ENCODE assay signal across 8 cellular contexts in genomic region chr14:105486974-105487448, GRCh38. TPM values are rescaled to one million over a fixed set of nuclear protein-coding genes. Genes with fewer than 3 reads are reported as not detected.
DNase-seq lines count a peak whose midpoint lies in the region; ATAC-seq lines count a peak whose summit lies in the region.

No MANE protein-coding gene starts in this region.

- DNase-seq in NOMO-1 (lab: John Stamatoyannopoulos, UW; ENCODE audit: unreplicated experiment in 2 of 2) = peak; percentile 14 to 45
- DNase-seq in NOMO-1 treated with dmso at 0.1 percent for 144 hours (lab: John Stamatoyannopoulos, UW; ENCODE audit: unreplicated experiment) = no peak
- DNase-seq in activated T-cell treated with anti-CD3 and anti-CD28 coated beads, Interleukin-2, amount 50 U/mL, for 4 hours = peak; percentile 31
- peak; percentile 75 for DNase-seq in stimulated activated naive B cell treated with anti-CD40 and anti-IgM and Interleukin-4, amounts not matched to agents 10 μg/mL and 1 μg/mL and 100 μg/mL, for 72 hours
- DNase-seq in 8988T = no peak
- no peak for DNase-seq in G401 (ENCODE audit: low spot score)
- DNase-seq in SHP77 treated with DMSO at 0.1 percent for 48 hours (lab: John Stamatoyannopoulos, UW) = no peak

- peaks cover 72% of the 10 kb centered on the region for H3K27me3 ChIP-seq in iPS-18a (ENCODE audit: control insufficient read depth, insufficient read depth, low read length)

- H3K4me3 ChIP-seq in iPS-18a (ENCODE audit: low read length) = peak overlapping the region; percentile 27

- H3K36me3 ChIP-seq in iPS-18a (ENCODE audit: control insufficient read depth, low read depth, low read length) = no peaks in the 10 kb centered on the region

- peak overlapping the region; percentile 93 for H3K27ac Mint-ChIP-seq in stimulated activated naive B cell treated with anti-CD40 and anti-IgM and Interleukin-4, amounts not matched to agents 10 μg/mL and 1 μg/mL and 100 μg/mL, for 72 hours

- H3K9me3 Mint-ChIP-seq in activated T-cell treated with anti-CD3 and anti-CD28 coated beads, Interleukin-2, amount 50 U/mL, for 4 hours = no peaks in the 10 kb centered on the region
- peaks cover 0 to 2% of the 10 kb centered on the region in 2 donors for H3K9me3 Mint-ChIP-seq in stimulated activated naive B cell treated with anti-CD40 and anti-IgM and Interleukin-4, amounts not matched to agents 10 μg/mL and 1 μg/mL and 100 μg/mL, for 72 hours

- in situ Hi-C loops in G401 (cut with HindIII; ENCODE audit: low sequenced_read_pairs) = no loop called here

- no peak for ATAC-seq in activated T-cell treated with anti-CD3 and anti-CD28 coated beads, Interleukin-2, amount 50 U/mL, for 4 hours
- ATAC-seq in stimulated activated naive B cell treated with anti-CD40 and anti-IgM and Interleukin-4, amounts not matched to agents 10 μg/mL and 1 μg/mL and 100 μg/mL, for 72 hours (replicated peaks) = peak; percentile 2

- peaks cover 8% of the 10 kb centered on the region for H3K4me1 ChIP-seq in iPS-18a (ENCODE audit: control insufficient read depth, low read depth, low read length)

- no peak overlapping the region for H3K9ac ChIP-seq in iPS-18a (ENCODE audit: low read length)

- no peaks in the 10 kb centered on the region for H3K36me3 Mint-ChIP-seq in activated T-cell treated with anti-CD3 and anti-CD28 coated beads, Interleukin-2, amount 50 U/mL, for 4 hours (ENCODE audit: insufficient read depth)
- H3K36me3 Mint-ChIP-seq in stimulated activated naive B cell treated with anti-CD40 and anti-IgM and Interleukin-4, amounts not matched to agents 10 μg/mL and 1 μg/mL and 100 μg/mL, for 72 hours = peaks cover 12 to 17% of the 10 kb centered on the region in 2 donors

- H3K27ac ChIP-seq in iPS-18a (ENCODE audit: low read length) = no peak overlapping the region

- peak overlapping the region; percentile 80 for H3K4me3 Mint-ChIP-seq in activated T-cell treated with anti-CD3 and anti-CD28 coated beads, Interleukin-2, amount 50 U/mL, for 4 hours
- H3K4me3 Mint-ChIP-seq in stimulated activated naive B cell treated with anti-CD40 and anti-IgM and Interleukin-4, amounts not matched to agents 10 μg/mL and 1 μg/mL and 100 μg/mL, for 72 hours = peak overlapping the region; percentile 84 to 87

- H3K9me3 ChIP-seq in iPS-18a (ENCODE audit: control insufficient read depth, low read depth, low read length) = no peaks in the 10 kb centered on the region

- peaks cover 55% of the 10 kb centered on the region for H3K4me1 Mint-ChIP-seq in activated T-cell treated with anti-CD3 and anti-CD28 coated beads, Interleukin-2, amount 50 U/mL, for 4 hours (ENCODE audit: low read depth)
- H3K4me1 Mint-ChIP-seq in stimulated activated naive B cell treated with anti-CD40 and anti-IgM and Interleukin-4, amounts not matched to agents 10 μg/mL and 1 μg/mL and 100 μg/mL, for 72 hours = peaks cover 50 to 76% of the 10 kb centered on the region in 2 donors

- H3K27me3 Mint-ChIP-seq in activated T-cell treated with anti-CD3 and anti-CD28 coated beads, Interleukin-2, amount 50 U/mL, for 4 hours (ENCODE audit: low read depth) = no peaks in the 10 kb centered on the region
- no peaks in the 10 kb centered on the region for H3K27me3 Mint-ChIP-seq in stimulated activated naive B cell treated with anti-CD40 and anti-IgM and Interleukin-4, amounts not matched to agents 10 μg/mL and 1 μg/mL and 100 μg/mL, for 72 hours

RNA-seq across cellular contexts. Expression of gene CRIP1, which starts 0.3 kb away (rescaled TPM):
- 10 to 100 TPM; 24.9 to 43.9 (median 33.5) TPM for total RNA-seq in activated T-cell treated with anti-CD3 and anti-CD28 coated beads, Interleukin-2, amount 50 U/mL, for 4 hours
- 8.6 TPM in 1 of 2 replicates, not detected in the other for total RNA-seq in G401 (2014; rRNA removed; shearing (Covaris generic))

RNA-seq across cellular contexts. Expression of gene TEDC1, which starts 4.0 kb away (rescaled TPM):
- total RNA-seq in activated T-cell treated with anti-CD3 and anti-CD28 coated beads, Interleukin-2, amount 50 U/mL, for 4 hours = 10 to 100 TPM; 53.7 to 58.7 (median 57.8) TPM
- 67.1 and 89.1 TPM in 2 replicates for total RNA-seq in G401 (2014; rRNA removed; shearing (Covaris generic))

RNA-seq across cellular contexts. Expression of gene CRIP2, which starts 12.4 kb away (rescaled TPM):
- total RNA-seq in activated T-cell treated with anti-CD3 and anti-CD28 coated beads, Interleukin-2, amount 50 U/mL, for 4 hours = 1 to 10 TPM in 1 of 3 donors, under 1 TPM in 2; 0.90 to 1.4 (median 0.91) TPM
- 184 and 209 TPM in 2 replicates for total RNA-seq in G401 (2014; rRNA removed; shearing (Covaris generic))

RNA-seq across cellular contexts. Expression of gene TMEM121, which starts 39.4 kb away (rescaled TPM):
- 10 to 100 TPM; 14.4 to 24.6 (median 19.5) TPM for total RNA-seq in activated T-cell treated with anti-CD3 and anti-CD28 coated beads, Interleukin-2, amount 50 U/mL, for 4 hours
- 23.8 and 39.1 TPM in 2 replicates for total RNA-seq in G401 (2014; rRNA removed; shearing (Covaris generic))

Comparison
In these comparisons a context has a peak if more than half of its experiments do, and no peak if none do; other contexts are left out.
1. DNase-seq: peak in NOMO-1 (2 of 2), activated T-cell treated with anti-CD3 and anti-CD28 coated beads, Interleukin-2, amount 50 U/mL, for 4 hours (single experiment) and stimulated activated naive B cell treated with anti-CD40 and anti-IgM and Interleukin-4, amounts not matched to agents 10 μg/mL and 1 μg/mL and 100 μg/mL, for 72 hours (single experiment); none in NOMO-1 treated with dmso at 0.1 percent for 144 hours (single experiment), 8988T (single experiment), G401 (single experiment) and SHP77 treated with DMSO at 0.1 percent for 48 hours (single experiment).
2. ATAC-seq: peak in stimulated activated naive B cell treated with anti-CD40 and anti-IgM and Interleukin-4, amounts not matched to agents 10 μg/mL and 1 μg/mL and 100 μg/mL, for 72 hours (2 of 2); none in activated T-cell treated with anti-CD3 and anti-CD28 coated beads, Interleukin-2, amount 50 U/mL, for 4 hours (0 of 2).
3. RNA of gene CRIP2, which starts 12.4 kb away (total RNA-seq): 184 to 209 TPM in G401; 0.90 to 1.4 TPM in activated T-cell treated with anti-CD3 and anti-CD28 coated beads, Interleukin-2, amount 50 U/mL, for 4 hours; every median in the first group is over 10 times any median in the second.